Comparison of ENCODE assay signal across 27 cellular contexts in the genomic region with DNA sequence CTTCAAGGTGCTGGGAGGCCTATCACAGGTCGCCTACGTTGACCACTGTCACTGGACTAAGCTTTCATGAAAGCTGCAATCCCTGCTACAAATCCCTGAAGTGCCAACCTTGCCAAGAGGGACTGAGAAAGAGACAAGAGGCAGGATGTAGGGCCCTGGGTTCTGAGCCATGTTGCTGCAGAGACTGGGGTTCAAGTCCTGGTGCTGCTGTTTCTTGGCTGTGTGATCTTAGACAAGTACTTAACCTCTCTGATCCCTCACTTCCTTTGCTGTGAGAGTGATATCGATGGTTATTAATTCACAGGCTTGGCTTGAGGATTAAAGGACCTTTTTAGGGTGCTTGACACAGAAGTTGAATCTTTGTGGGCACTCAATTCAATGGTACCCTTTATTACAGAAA. TPM values are rescaled to one million over a fixed set of nuclear protein-coding genes. Genes with fewer than 3 reads are reported as not detected.
"Had no signal": no experiment of that assay in that cellular context is flagged by ENCODE, and none has a peak within 500 bp of the region (broad histone marks: within the 10 kb centered on the region; RNA-seq: fewer than 3 reads in every experiment).

No MANE protein-coding gene starts in this region.

- H3K36me3 ChIP-seq: breast epithelium had no signal

- H3K4me3 ChIP-seq: adrenal gland, breast epithelium, SK-N-MC had no signal

- H3K27me3 ChIP-seq: adrenal gland, breast epithelium had no signal

- H3K4me1 ChIP-seq: breast epithelium had no signal

- H3K9me3 Mint-ChIP-seq: activated T-helper 1 cell treated with anti-CD3 and anti-CD28 coated beads, Interleukin-12 subunit alpha, Interleukin-12 subunit beta, Interleukin-2, Interleukin-4 antibody, amounts not matched to agents 30 ng/mL and 10 ng/mL and 1 ng/mL, durations not matched to agents 14 hours and 24 hours and 36 hours; T-cell had no signal

- ATAC-seq: activated CD8-positive, alpha-beta T cell treated with anti-CD3 and anti-CD28 coated beads, Interleukin-2, amount 10 ng/mL, durations not matched to agents 7 days and 5 days; Right ventricle myocardium inferior had no signal

- DNase-seq: activated CD4-positive, alpha-beta T cell treated with anti-CD3 and anti-CD28 coated beads for 48 hours; activated CD4-positive, alpha-beta T cell treated with anti-CD3 and anti-CD28 coated beads, Interleukin-2, amount 50 U/mL, for 4 hours; activated CD8-positive, alpha-beta T cell treated with anti-CD3 and anti-CD28 coated beads, Interleukin-2, amount 10 ng/mL, durations not matched to agents 7 days and 5 days; activated effector memory CD4-positive, alpha-beta T cell treated with Interleukin-2 at 50 U/mL for 16 hours; activated naive CD4-positive, alpha-beta T cell; anterior cingulate cortex; central memory CD4-positive, alpha-beta T cell; KG1; NCI-H1048; NCI-H146; NCI-H187 treated with DMSO at 0.1 percent for 48 hours; NCI-H2081 treated with DMSO at 0.1 percent for 48 hours; NCI-H2171; NCI-H226; NCI-H526; NCI-H774; T-cell had no signal

- H3K27ac ChIP-seq: adrenal gland, breast epithelium, SK-N-MC, VCaP had no signal

- H3K4me3 Mint-ChIP-seq: activated CD8-positive, alpha-beta T cell treated with anti-CD3 and anti-CD28 coated beads, Interleukin-2, amount 10 ng/mL, durations not matched to agents 7 days and 5 days; activated naive CD8-positive, alpha-beta T cell; activated T-helper 1 cell treated with anti-CD3 and anti-CD28 coated beads, Interleukin-12 subunit alpha, Interleukin-12 subunit beta, Interleukin-2, Interleukin-4 antibody, amounts not matched to agents 30 ng/mL and 10 ng/mL and 1 ng/mL, durations not matched to agents 14 hours and 24 hours and 36 hours; T-cell had no signal

- H3K9me3 ChIP-seq: adrenal gland, breast epithelium had no signal

- H3K27ac Mint-ChIP-seq: activated CD8-positive, alpha-beta T cell treated with anti-CD3 and anti-CD28 coated beads, Interleukin-2, amount 10 ng/mL, durations not matched to agents 7 days and 5 days; activated naive CD8-positive, alpha-beta T cell; activated T-helper 1 cell treated with anti-CD3 and anti-CD28 coated beads, Interleukin-12 subunit alpha, Interleukin-12 subunit beta, Interleukin-2, Interleukin-4 antibody, amounts not matched to agents 30 ng/mL and 10 ng/mL and 1 ng/mL, durations not matched to agents 14 hours and 24 hours and 36 hours; T-cell had no signal

- H3K27me3 Mint-ChIP-seq: activated naive CD8-positive, alpha-beta T cell; T-cell had no signal

- H3K36me3 Mint-ChIP-seq: activated naive CD8-positive, alpha-beta T cell; T-cell had no signal

RNA-seq across cellular contexts. Expression of gene CSF1R, which starts 15.5 kb away (rescaled TPM):
- total RNA-seq: activated CD8-positive, alpha-beta T cell treated with anti-CD3 and anti-CD28 coated beads, Interleukin-2, amount 10 ng/mL, durations not matched to agents 7 days and 5 days; NCI-H460; OCI-LY7; T-helper 2 cell treated with Interferon-gamma antibody and Interleukin-4, amounts not matched to agents 100 ng/mL and 5 ng/mL, for 36 hours had no signal
